Comparison of ENCODE assay signal across 19 cellular contexts in the genomic region with DNA sequence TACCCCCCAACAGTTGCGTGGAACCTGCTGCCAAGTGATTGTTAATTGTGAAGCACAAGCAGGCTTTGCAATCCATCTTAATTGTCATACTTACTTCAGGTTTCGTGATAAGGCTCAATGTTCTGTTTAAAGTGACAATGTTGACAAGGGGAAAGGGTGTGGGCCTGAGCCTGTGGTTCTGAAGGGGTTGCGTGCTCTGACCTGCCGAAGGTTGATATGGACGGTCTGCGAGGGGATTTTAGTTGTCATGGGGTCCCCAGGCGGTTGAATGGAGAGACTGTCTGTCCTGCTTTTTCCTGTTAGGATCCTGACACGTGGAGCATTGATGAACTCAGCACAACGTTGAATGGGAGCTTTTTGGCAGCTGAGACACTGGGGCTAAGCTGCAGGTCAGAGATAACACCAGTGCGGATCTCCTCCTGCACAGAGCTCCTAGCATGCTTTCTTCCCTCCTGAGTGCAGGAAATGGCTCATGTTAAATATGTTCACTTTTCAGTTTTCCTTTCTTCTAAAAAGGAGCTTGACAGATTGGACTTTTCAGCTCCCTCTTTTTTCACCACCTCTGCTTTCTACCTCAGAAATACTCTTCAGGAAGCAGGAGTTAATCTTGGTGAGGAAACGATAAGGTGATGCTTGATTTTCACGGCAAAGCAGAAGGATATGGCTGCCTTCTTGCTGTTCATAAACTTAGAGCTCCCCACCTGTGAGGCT.
DNase-seq lines count a peak whose midpoint lies in the region; ATAC-seq and TF ChIP-seq lines count a peak whose summit lies in the region.
"Had no signal": no experiment of that assay in that cellular context is flagged by ENCODE, and none has a peak within 500 bp of the region (broad histone marks: within the 10 kb centered on the region; RNA-seq: fewer than 3 reads in every experiment).

No MANE protein-coding gene starts in this region.

- intact Hi-C loops in CD14-positive monocyte (cut with micrococcal nuclease): loop anchor here in 1 of 2 donors (5.0 kb wide), 1 partner anchor 51 kb away; no protein-coding TSS in a partner anchor

- DNase-seq in CD14-positive monocyte (ENCODE audit: low spot score) (no peak), HUDEP-2 (lab: John Stamatoyannopoulos, UW; ENCODE audit: unreplicated experiment in 76 of 76) (peak in 75 of 76 experiments; percentile 28 to 97 (median 90)), WTC11 (ENCODE audit: low spot score) (no peak), lung microvascular endothelial cell (ENCODE audit: low read depth in 2 of 2) (peak; percentile 71 to 77), KG1 (lab: John Stamatoyannopoulos, UW) (no peak)
- DNase-seq: activated CD4-positive, alpha-beta T cell treated with anti-CD3 and anti-CD28 coated beads, Interleukin-2, amount 10 ng/mL, durations not matched to agents 7 days and 5 days; central memory CD4-positive, alpha-beta T cell; GM23248; mammary epithelial cell; NCI-H146; NCI-H510A; PC-3; SJCRH30; stimulated activated CD4-positive, alpha-beta T cell treated with anti-CD3 and anti-CD28 coated beads, Interleukin-1b, Interleukin-23, amount 100 ng/mL, for 48 hours; T-helper 9 cell had no signal

- H3K27me3 Mint-ChIP-seq in CD14-positive monocyte (ENCODE audit: low read depth in 3 of 3): peaks cover 1 to 5% (median 5%) of the 10 kb centered on the region in 3 donors
- H3K27me3 Mint-ChIP-seq in WTC11 (ENCODE audit: low read depth): no peaks in the 10 kb centered on the region; the same call in 1 of the 2 replicates
- H3K27me3 Mint-ChIP-seq in stimulated activated memory B cell treated with anti-CD40 and anti-IgM and Interleukin-4, amounts not matched to agents 10 μg/mL and 1 μg/mL and 100 μg/mL, for 72 hours: no peaks in the 10 kb centered on the region

- H3K27ac Mint-ChIP-seq in CD14-positive monocyte: peak overlapping the region in 6 of 7 donors; percentile 41 to 76 (median 63)
- H3K27ac Mint-ChIP-seq in WTC11: no peak overlapping the region
- no peak overlapping the region for H3K27ac Mint-ChIP-seq in stimulated activated memory B cell treated with anti-CD40 and anti-IgM and Interleukin-4, amounts not matched to agents 10 μg/mL and 1 μg/mL and 100 μg/mL, for 72 hours
- H3K27ac Mint-ChIP-seq: activated CD4-positive, alpha-beta T cell treated with anti-CD3 and anti-CD28 coated beads, Interleukin-2, amount 10 ng/mL, durations not matched to agents 7 days and 5 days had no signal

- TF ChIP-seq CTCF in CD14-positive monocyte (IDR thresholded peaks at IDR 0.05): no peak
- TF ChIP-seq CTCF in WTC11 (IDR thresholded peaks at IDR 0.05): no peak

- CTCF ChIA-PET in WTC11 (lab: Charles Lee): no interaction called here

- H3K4me3 Mint-ChIP-seq in CD14-positive monocyte (peak overlapping the region; percentile 53 to 92), WTC11 (no peak overlapping the region)
- H3K4me3 Mint-ChIP-seq in stimulated activated memory B cell treated with anti-CD40 and anti-IgM and Interleukin-4, amounts not matched to agents 10 μg/mL and 1 μg/mL and 100 μg/mL, for 72 hours: no peak overlapping the region
- H3K4me3 Mint-ChIP-seq: activated CD4-positive, alpha-beta T cell treated with anti-CD3 and anti-CD28 coated beads, Interleukin-2, amount 10 ng/mL, durations not matched to agents 7 days and 5 days had no signal

- POLR2A ChIA-PET in WTC11 (lab: Charles Lee): interaction anchor here (0.6 kb wide), 1 partner anchor 72 kb away, joined by 3 read pairs; no protein-coding TSS in a partner anchor

- H3K9me3 Mint-ChIP-seq in CD14-positive monocyte (no peaks in the 10 kb centered on the region), WTC11 (no peaks in the 10 kb centered on the region)
- no peaks in the 10 kb centered on the region for H3K9me3 Mint-ChIP-seq in stimulated activated memory B cell treated with anti-CD40 and anti-IgM and Interleukin-4, amounts not matched to agents 10 μg/mL and 1 μg/mL and 100 μg/mL, for 72 hours

- H3K4me1 Mint-ChIP-seq in CD14-positive monocyte: peaks cover 45% of the 10 kb centered on the region
- H3K4me1 Mint-ChIP-seq in WTC11: peaks cover 33% of the 10 kb centered on the region
- H3K4me1 Mint-ChIP-seq in stimulated activated memory B cell treated with anti-CD40 and anti-IgM and Interleukin-4, amounts not matched to agents 10 μg/mL and 1 μg/mL and 100 μg/mL, for 72 hours: peaks cover 6% of the 10 kb centered on the region

- ATAC-seq in WTC11: peak; percentile 40
- ATAC-seq in HG03460 (IDR thresholded peaks at IDR 0.05; ENCODE audit: unreplicated experiment): no peak
- no peak for ATAC-seq in HG02763 (IDR thresholded peaks at IDR 0.05; ENCODE audit: unreplicated experiment)
- no peak for ATAC-seq in stimulated activated memory B cell treated with anti-CD40 and anti-IgM and Interleukin-4, amounts not matched to agents 10 μg/mL and 1 μg/mL and 100 μg/mL, for 72 hours
- ATAC-seq: PC-3, sciatic nerve had no signal

- H3K36me3 Mint-ChIP-seq in CD14-positive monocyte (peaks cover 2% of the 10 kb centered on the region in 2 donors), WTC11 (no peaks in the 10 kb centered on the region)
- H3K36me3 Mint-ChIP-seq in stimulated activated memory B cell treated with anti-CD40 and anti-IgM and Interleukin-4, amounts not matched to agents 10 μg/mL and 1 μg/mL and 100 μg/mL, for 72 hours: no peaks in the 10 kb centered on the region

TF ChIP-seq in WTC11, 78 proteins besides CTCF, POLR2A, EP300 and RAD21 (continues in another document):
- TF ChIP-seq, protein P1, sequence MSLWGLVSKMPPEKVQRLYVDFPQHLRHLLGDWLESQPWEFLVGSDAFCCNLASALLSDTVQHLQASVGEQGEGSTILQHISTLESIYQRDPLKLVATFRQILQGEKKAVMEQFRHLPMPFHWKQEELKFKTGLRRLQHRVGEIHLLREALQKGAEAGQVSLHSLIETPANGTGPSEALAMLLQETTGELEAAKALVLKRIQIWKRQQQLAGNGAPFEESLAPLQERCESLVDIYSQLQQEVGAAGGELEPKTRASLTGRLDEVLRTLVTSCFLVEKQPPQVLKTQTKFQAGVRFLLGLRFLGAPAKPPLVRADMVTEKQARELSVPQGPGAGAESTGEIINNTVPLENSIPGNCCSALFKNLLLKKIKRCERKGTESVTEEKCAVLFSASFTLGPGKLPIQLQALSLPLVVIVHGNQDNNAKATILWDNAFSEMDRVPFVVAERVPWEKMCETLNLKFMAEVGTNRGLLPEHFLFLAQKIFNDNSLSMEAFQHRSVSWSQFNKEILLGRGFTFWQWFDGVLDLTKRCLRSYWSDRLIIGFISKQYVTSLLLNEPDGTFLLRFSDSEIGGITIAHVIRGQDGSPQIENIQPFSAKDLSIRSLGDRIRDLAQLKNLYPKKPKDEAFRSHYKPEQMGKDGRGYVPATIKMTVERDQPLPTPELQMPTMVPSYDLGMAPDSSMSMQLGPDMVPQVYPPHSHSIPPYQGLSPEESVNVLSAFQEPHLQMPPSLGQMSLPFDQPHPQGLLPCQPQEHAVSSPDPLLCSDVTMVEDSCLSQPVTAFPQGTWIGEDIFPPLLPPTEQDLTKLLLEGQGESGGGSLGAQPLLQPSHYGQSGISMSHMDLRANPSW (CRISPR knock-in tag; conservative IDR thresholded peaks at IDR 0.05; ENCODE audit: low read depth): no peak
- TF ChIP-seq ZNF232 (CRISPR knock-in tag; IDR thresholded peaks at IDR 0.05): no peak
- TF ChIP-seq FOXP1 (CRISPR knock-in tag; IDR thresholded peaks at IDR 0.05; ENCODE audit: borderline replicate concordance): no peak
- no peak for TF ChIP-seq ZNF263 (CRISPR knock-in tag; IDR thresholded peaks at IDR 0.05; ENCODE audit: low read depth)
- no peak for TF ChIP-seq CBFB (CRISPR knock-in tag; IDR thresholded peaks at IDR 0.05; ENCODE audit: low read depth)
- no peak for TF ChIP-seq TP53 (CRISPR knock-in tag; IDR thresholded peaks at IDR 0.05)
- TF ChIP-seq, protein P2, sequence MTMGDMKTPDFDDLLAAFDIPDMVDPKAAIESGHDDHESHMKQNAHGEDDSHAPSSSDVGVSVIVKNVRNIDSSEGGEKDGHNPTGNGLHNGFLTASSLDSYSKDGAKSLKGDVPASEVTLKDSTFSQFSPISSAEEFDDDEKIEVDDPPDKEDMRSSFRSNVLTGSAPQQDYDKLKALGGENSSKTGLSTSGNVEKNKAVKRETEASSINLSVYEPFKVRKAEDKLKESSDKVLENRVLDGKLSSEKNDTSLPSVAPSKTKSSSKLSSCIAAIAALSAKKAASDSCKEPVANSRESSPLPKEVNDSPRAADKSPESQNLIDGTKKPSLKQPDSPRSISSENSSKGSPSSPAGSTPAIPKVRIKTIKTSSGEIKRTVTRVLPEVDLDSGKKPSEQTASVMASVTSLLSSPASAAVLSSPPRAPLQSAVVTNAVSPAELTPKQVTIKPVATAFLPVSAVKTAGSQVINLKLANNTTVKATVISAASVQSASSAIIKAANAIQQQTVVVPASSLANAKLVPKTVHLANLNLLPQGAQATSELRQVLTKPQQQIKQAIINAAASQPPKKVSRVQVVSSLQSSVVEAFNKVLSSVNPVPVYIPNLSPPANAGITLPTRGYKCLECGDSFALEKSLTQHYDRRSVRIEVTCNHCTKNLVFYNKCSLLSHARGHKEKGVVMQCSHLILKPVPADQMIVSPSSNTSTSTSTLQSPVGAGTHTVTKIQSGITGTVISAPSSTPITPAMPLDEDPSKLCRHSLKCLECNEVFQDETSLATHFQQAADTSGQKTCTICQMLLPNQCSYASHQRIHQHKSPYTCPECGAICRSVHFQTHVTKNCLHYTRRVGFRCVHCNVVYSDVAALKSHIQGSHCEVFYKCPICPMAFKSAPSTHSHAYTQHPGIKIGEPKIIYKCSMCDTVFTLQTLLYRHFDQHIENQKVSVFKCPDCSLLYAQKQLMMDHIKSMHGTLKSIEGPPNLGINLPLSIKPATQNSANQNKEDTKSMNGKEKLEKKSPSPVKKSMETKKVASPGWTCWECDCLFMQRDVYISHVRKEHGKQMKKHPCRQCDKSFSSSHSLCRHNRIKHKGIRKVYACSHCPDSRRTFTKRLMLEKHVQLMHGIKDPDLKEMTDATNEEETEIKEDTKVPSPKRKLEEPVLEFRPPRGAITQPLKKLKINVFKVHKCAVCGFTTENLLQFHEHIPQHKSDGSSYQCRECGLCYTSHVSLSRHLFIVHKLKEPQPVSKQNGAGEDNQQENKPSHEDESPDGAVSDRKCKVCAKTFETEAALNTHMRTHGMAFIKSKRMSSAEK (CRISPR knock-in tag; IDR thresholded peaks at IDR 0.05; ENCODE audit: borderline replicate concordance): no peak
- no peak for TF ChIP-seq ATF1 (CRISPR knock-in tag; IDR thresholded peaks at IDR 0.05)
- TF ChIP-seq ESRRA (CRISPR knock-in tag; IDR thresholded peaks at IDR 0.05; ENCODE audit: borderline replicate concordance): no peak
- TF ChIP-seq GRHL2 (CRISPR knock-in tag; IDR thresholded peaks at IDR 0.05; ENCODE audit: insufficient replicate concordance, severe bottlenecking): no peak

Comparison
In these comparisons a context has a peak if more than half of its experiments do, and no peak if none do; other contexts are left out.
1. DNase-seq: peak in HUDEP-2 (75 of 76) and lung microvascular endothelial cell (2 of 2); none in CD14-positive monocyte (single experiment), WTC11 (single experiment) and KG1 (single experiment).
2. H3K27ac Mint-ChIP-seq: peak in CD14-positive monocyte (6 of 7); none in WTC11 (single experiment) and stimulated activated memory B cell treated with anti-CD40 and anti-IgM and Interleukin-4, amounts not matched to agents 10 μg/mL and 1 μg/mL and 100 μg/mL, for 72 hours (single experiment).
3. H3K4me3 Mint-ChIP-seq: peak in CD14-positive monocyte (2 of 2); none in WTC11 (single experiment) and stimulated activated memory B cell treated with anti-CD40 and anti-IgM and Interleukin-4, amounts not matched to agents 10 μg/mL and 1 μg/mL and 100 μg/mL, for 72 hours (single experiment).